In genomic region chr4:17284323-17285175, GRCh38 we compare ENCODE assay signal across 22 cellular contexts.
DNase-seq lines count a peak whose midpoint lies in the region; FAIRE-seq and TF ChIP-seq lines count a peak whose summit lies in the region.
"Had no signal": no experiment of that assay in that cellular context is flagged by ENCODE, and none has a peak within 500 bp of the region (broad histone marks: within the 10 kb centered on the region; RNA-seq: fewer than 3 reads in every experiment).

No MANE protein-coding gene starts in this region.

- H3K9me2 ChIP-seq in GM23248 (ENCODE audit: insufficient read depth) (no peaks in the 10 kb centered on the region), Karpas-422 (replicated peaks; ENCODE audit: insufficient read depth, low read length) (no peaks in the 10 kb centered on the region)

- H3F3A ChIP-seq in GM23248 (ENCODE audit: insufficient read depth) = no peaks in the 10 kb centered on the region

- H2AFZ ChIP-seq in GM23248 = no peak overlapping the region
- H2AFZ ChIP-seq in Karpas-422 (ENCODE audit: low read length) = no peak overlapping the region

- FAIRE-seq in bronchial epithelial cell (lab: Jason Lieb, UNC) = peak; percentile 28
- FAIRE-seq: GM12891, urothelium cell line had no signal

- H3K27me3 ChIP-seq in GM23248 (replicated peaks; ENCODE audit: insufficient read depth) (no peaks in the 10 kb centered on the region), bronchial epithelial cell (ENCODE audit: control insufficient read depth, insufficient read depth, low read length) (no peaks in the 10 kb centered on the region), Karpas-422 (ENCODE audit: low read length) (no peaks in the 10 kb centered on the region)
- H3K27me3 ChIP-seq: body of pancreas, neutrophil had no signal

- H4K20me1 ChIP-seq in GM23248 (ENCODE audit: insufficient read depth) = no peaks in the 10 kb centered on the region
- no peaks in the 10 kb centered on the region for H4K20me1 ChIP-seq in Karpas-422 (ENCODE audit: insufficient read depth, low read depth, low read length)

- H3K4me2 ChIP-seq in GM23248 (ENCODE audit: unreplicated experiment) (no peak overlapping the region), Karpas-422 (ENCODE audit: low read depth, low read length, poor library complexity, severe bottlenecking) (no peak overlapping the region)
- H3K4me2 ChIP-seq: smooth muscle cell had no signal

- no peak for TF ChIP-seq CTCF in bronchial epithelial cell (IDR thresholded peaks at IDR 0.05; ENCODE audit: insufficient read depth, low read length, severe bottlenecking)

- H3K4me1 ChIP-seq in GM23248 (ENCODE audit: insufficient read depth) (no peaks in the 10 kb centered on the region), Karpas-422 (ENCODE audit: low read length) (no peaks in the 10 kb centered on the region)
- H3K4me1 ChIP-seq: body of pancreas, psoas muscle had no signal

- H3K79me2 ChIP-seq in GM23248 (ENCODE audit: insufficient read depth) = no peaks in the 10 kb centered on the region
- no peaks in the 10 kb centered on the region for H3K79me2 ChIP-seq in Karpas-422 (ENCODE audit: low read length)

- DNase-seq in GM23248 = peak; percentile 5
- DNase-seq in bronchial epithelial cell (ENCODE audit: low read depth) = no peak
- DNase-seq in head of caudate nucleus = peak in 25 of 42 donors; percentile 13 to 73 (median 40)
- DNase-seq in putamen (ENCODE audit: low spot score) = peak; percentile 56
- no peak for DNase-seq in SHP77 treated with DMSO at 0.1 percent for 48 hours (lab: John Stamatoyannopoulos, UW)
- no peak for DNase-seq in HCEC 1CT
- no peak for DNase-seq in NAMALWA (ENCODE audit: low spot score)
- no peak for DNase-seq in Karpas-422
- DNase-seq: activated CD4-positive, alpha-beta T cell treated with anti-CD3 and anti-CD28 coated beads, Interleukin-2, amount 50 U/mL, for 48 hours; activated effector memory CD4-positive, alpha-beta T cell treated with Interleukin-2 at 50 U/mL for 16 hours; endodermal cell; H9; NCI-H446; OCI-M1; psoas muscle; stimulated activated CD4-positive, alpha-beta T cell treated with anti-CD3 and anti-CD28 coated beads, Interleukin-2, amount 100 ng/mL, for 24 hours had no signal

- intact Hi-C loops in head of caudate nucleus (cut with DNase I) = no loop called here

- no peaks in the 10 kb centered on the region for H3K36me3 ChIP-seq in GM23248 (ENCODE audit: low read depth)
- no peaks in the 10 kb centered on the region for H3K36me3 ChIP-seq in bronchial epithelial cell (ENCODE audit: control insufficient read depth, insufficient read depth, low read length)
- no peaks in the 10 kb centered on the region for H3K36me3 ChIP-seq in Karpas-422 (ENCODE audit: insufficient read depth, low read length)
- H3K36me3 ChIP-seq: neutrophil had no signal

- H3K9me3 ChIP-seq in GM23248 (ENCODE audit: low read depth) (no peaks in the 10 kb centered on the region), Karpas-422 (ENCODE audit: low read length) (no peaks in the 10 kb centered on the region)
- H3K9me3 ChIP-seq: body of pancreas, neutrophil, psoas muscle had no signal

- H3K4me3 ChIP-seq in GM23248 = no peak overlapping the region
- H3K4me3 ChIP-seq in bronchial epithelial cell (ENCODE audit: low read depth, low read length) = no peak overlapping the region
- no peak overlapping the region for H3K4me3 ChIP-seq in Karpas-422 (ENCODE audit: low read length)
- H3K4me3 ChIP-seq: body of pancreas, coronary artery, psoas muscle, smooth muscle cell had no signal

- 53 to 57% methylated on average over 5 of the region's 5 CpGs for WGBS in GM23248 (ENCODE audit: low coverage in 1 of 2, low lambda C conversion rate in 2 of 2, missing lambda C conversion rate in 2 of 2), 2 experiments

- H3K27ac ChIP-seq in GM23248 = no peak overlapping the region
- no peak overlapping the region for H3K27ac ChIP-seq in Karpas-422 (ENCODE audit: low read length)
- H3K27ac ChIP-seq: body of pancreas, coronary artery, neutrophil, psoas muscle had no signal

- in situ Hi-C loops in GM23248 (cut with MboI) = no loop called here

- H3K9ac ChIP-seq in GM23248 (no peak overlapping the region), Karpas-422 (ENCODE audit: low read length) (no peak overlapping the region)

Comparison
In these comparisons a context has a peak if more than half of its experiments do, and no peak if none do; other contexts are left out.
1. DNase-seq: peak in GM23248 (single experiment), head of caudate nucleus (25 of 42) and putamen (single experiment); none in bronchial epithelial cell (single experiment), SHP77 treated with DMSO at 0.1 percent for 48 hours (single experiment), HCEC 1CT (single experiment), NAMALWA (single experiment) and Karpas-422 (single experiment).